In the genomic region with DNA sequence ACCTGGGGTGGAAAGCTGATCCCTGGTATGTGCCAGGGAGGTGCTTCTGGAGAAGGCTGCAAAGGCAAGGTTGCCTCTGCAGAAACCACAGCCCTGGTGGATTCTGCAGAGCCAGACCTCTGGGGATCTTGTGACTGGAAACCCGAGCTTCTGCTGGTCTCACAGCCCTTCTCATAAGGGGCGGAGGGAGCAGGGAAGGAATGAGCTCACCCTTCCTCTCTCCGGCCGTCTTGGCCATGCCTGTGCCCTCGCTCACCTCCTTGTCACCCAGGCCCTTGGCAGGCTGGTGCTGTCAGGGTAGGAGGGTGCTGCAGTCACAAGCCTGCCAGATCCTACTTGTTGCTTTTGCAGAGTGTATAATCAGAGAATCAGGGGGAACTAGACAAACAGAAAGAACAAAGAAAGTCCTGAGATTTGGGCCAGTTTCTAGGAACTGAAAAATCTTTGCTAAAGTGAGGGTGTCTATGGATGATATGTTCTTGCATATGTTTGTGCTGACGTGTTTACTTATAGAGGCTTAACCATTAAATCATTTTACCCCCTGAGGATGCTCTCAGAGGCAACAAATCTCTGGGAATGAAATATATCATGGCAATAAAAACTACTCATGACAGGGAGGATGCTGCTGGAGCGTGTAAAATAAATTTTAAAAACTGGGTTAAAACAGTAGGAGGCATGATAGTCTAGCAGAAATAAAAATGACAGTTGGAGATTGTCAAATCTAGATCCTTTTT, we compare ENCODE assay signal across 1 cellular context.
TF ChIP-seq lines count a peak whose summit lies in the region.

No MANE protein-coding gene starts in this region.

TF ChIP-seq in HEK293, 187 proteins besides CTCF, POLR2A, EP300 and RAD21 (continued from another document and continues in another):
- TF ChIP-seq, protein P1, sequence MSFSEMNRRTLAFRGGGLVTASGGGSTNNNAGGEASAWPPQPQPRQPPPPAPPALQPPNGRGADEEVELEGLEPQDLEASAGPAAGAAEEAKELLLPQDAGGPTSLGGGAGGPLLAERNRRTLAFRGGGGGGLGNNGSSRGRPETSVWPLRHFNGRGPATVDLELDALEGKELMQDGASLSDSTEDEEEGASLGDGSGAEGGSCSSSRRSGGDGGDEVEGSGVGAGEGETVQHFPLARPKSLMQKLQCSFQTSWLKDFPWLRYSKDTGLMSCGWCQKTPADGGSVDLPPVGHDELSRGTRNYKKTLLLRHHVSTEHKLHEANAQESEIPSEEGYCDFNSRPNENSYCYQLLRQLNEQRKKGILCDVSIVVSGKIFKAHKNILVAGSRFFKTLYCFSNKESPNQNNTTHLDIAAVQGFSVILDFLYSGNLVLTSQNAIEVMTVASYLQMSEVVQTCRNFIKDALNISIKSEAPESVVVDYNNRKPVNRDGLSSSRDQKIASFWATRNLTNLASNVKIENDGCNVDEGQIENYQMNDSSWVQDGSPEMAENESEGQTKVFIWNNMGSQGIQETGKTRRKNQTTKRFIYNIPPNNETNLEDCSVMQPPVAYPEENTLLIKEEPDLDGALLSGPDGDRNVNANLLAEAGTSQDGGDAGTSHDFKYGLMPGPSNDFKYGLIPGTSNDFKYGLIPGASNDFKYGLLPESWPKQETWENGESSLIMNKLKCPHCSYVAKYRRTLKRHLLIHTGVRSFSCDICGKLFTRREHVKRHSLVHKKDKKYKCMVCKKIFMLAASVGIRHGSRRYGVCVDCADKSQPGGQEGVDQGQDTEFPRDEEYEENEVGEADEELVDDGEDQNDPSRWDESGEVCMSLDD (tag by site-specific recombination; IDR thresholded peaks at IDR 0.05): no peak
- TF ChIP-seq MZF1 (tag by site-specific recombination; IDR thresholded peaks at IDR 0.05; ENCODE audit: borderline replicate concordance): peak; percentile 79; the same call in 1 of the 2 replicates
- TF ChIP-seq, protein P2, sequence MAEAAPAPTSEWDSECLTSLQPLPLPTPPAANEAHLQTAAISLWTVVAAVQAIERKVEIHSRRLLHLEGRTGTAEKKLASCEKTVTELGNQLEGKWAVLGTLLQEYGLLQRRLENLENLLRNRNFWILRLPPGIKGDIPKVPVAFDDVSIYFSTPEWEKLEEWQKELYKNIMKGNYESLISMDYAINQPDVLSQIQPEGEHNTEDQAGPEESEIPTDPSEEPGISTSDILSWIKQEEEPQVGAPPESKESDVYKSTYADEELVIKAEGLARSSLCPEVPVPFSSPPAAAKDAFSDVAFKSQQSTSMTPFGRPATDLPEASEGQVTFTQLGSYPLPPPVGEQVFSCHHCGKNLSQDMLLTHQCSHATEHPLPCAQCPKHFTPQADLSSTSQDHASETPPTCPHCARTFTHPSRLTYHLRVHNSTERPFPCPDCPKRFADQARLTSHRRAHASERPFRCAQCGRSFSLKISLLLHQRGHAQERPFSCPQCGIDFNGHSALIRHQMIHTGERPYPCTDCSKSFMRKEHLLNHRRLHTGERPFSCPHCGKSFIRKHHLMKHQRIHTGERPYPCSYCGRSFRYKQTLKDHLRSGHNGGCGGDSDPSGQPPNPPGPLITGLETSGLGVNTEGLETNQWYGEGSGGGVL (tag by site-specific recombination; IDR thresholded peaks at IDR 0.05): 0 out of 2 replicates have a peak, but pooled peaks have one; percentile 16
- TF ChIP-seq, protein P3, sequence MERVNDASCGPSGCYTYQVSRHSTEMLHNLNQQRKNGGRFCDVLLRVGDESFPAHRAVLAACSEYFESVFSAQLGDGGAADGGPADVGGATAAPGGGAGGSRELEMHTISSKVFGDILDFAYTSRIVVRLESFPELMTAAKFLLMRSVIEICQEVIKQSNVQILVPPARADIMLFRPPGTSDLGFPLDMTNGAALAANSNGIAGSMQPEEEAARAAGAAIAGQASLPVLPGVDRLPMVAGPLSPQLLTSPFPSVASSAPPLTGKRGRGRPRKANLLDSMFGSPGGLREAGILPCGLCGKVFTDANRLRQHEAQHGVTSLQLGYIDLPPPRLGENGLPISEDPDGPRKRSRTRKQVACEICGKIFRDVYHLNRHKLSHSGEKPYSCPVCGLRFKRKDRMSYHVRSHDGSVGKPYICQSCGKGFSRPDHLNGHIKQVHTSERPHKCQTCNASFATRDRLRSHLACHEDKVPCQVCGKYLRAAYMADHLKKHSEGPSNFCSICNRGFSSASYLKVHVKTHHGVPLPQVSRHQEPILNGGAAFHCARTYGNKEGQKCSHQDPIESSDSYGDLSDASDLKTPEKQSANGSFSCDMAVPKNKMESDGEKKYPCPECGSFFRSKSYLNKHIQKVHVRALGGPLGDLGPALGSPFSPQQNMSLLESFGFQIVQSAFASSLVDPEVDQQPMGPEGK (tag by site-specific recombination; IDR thresholded peaks at IDR 0.05): peak; percentile 57; the same call in 1 of the 2 replicates
- TF ChIP-seq, protein P4, sequence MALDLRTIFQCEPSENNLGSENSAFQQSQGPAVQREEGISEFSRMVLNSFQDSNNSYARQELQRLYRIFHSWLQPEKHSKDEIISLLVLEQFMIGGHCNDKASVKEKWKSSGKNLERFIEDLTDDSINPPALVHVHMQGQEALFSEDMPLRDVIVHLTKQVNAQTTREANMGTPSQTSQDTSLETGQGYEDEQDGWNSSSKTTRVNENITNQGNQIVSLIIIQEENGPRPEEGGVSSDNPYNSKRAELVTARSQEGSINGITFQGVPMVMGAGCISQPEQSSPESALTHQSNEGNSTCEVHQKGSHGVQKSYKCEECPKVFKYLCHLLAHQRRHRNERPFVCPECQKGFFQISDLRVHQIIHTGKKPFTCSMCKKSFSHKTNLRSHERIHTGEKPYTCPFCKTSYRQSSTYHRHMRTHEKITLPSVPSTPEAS (tag by site-specific recombination; IDR thresholded peaks at IDR 0.05): no peak
- TF ChIP-seq, protein P5, sequence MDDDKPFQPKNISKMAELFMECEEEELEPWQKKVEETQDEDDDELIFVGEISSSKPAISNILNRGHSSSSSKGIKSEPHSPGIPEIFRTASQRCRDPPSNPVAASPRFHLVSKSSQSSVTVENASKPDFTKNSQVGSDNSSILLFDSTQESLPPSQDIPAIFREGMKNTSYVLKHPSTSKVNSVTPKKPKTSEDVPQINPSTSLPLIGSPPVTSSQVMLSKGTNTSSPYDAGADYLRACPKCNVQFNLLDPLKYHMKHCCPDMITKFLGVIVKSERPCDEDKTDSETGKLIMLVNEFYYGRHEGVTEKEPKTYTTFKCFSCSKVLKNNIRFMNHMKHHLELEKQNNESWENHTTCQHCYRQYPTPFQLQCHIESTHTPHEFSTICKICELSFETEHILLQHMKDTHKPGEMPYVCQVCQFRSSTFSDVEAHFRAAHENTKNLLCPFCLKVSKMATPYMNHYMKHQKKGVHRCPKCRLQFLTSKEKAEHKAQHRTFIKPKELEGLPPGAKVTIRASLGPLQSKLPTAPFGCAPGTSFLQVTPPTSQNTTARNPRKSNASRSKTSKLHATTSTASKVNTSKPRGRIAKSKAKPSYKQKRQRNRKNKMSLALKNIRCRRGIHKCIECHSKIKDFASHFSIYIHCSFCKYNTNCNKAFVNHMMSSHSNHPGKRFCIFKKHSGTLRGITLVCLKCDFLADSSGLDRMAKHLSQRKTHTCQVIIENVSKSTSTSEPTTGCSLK (tag by site-specific recombination; IDR thresholded peaks at IDR 0.05): no peak
- TF ChIP-seq ZBTB8A (tag by site-specific recombination; IDR thresholded peaks at IDR 0.05): no peak
- TF ChIP-seq ZNF776 (tag by site-specific recombination; IDR thresholded peaks at IDR 0.05; ENCODE audit: borderline replicate concordance): no peak
- no peak for TF ChIP-seq ZNF292 (tag by site-specific recombination; IDR thresholded peaks at IDR 0.05; ENCODE audit: borderline replicate concordance, low read depth)
- TF ChIP-seq PRDM1 (tag by site-specific recombination; IDR thresholded peaks at IDR 0.05): no peak
- TF ChIP-seq, protein P6, sequence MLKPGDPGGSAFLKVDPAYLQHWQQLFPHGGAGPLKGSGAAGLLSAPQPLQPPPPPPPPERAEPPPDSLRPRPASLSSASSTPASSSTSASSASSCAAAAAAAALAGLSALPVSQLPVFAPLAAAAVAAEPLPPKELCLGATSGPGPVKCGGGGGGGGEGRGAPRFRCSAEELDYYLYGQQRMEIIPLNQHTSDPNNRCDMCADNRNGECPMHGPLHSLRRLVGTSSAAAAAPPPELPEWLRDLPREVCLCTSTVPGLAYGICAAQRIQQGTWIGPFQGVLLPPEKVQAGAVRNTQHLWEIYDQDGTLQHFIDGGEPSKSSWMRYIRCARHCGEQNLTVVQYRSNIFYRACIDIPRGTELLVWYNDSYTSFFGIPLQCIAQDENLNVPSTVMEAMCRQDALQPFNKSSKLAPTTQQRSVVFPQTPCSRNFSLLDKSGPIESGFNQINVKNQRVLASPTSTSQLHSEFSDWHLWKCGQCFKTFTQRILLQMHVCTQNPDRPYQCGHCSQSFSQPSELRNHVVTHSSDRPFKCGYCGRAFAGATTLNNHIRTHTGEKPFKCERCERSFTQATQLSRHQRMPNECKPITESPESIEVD (tag by site-specific recombination; IDR thresholded peaks at IDR 0.05): peak; percentile 81
- TF ChIP-seq ZBTB21 (tag by site-specific recombination; IDR thresholded peaks at IDR 0.05): peak; percentile 37; the same call in 1 of the 2 replicates
- no peak for TF ChIP-seq ZNF701 (tag by site-specific recombination; IDR thresholded peaks at IDR 0.05)
- no peak for TF ChIP-seq ZNF175 (tag by site-specific recombination; IDR thresholded peaks at IDR 0.05)
- TF ChIP-seq ZNF768 (tag by site-specific recombination; IDR thresholded peaks at IDR 0.05): no peak
- TF ChIP-seq ZNF660 (tag by site-specific recombination; IDR thresholded peaks at IDR 0.05): peak; percentile 47; the same call in 1 of the 2 replicates
- TF ChIP-seq, protein P7, sequence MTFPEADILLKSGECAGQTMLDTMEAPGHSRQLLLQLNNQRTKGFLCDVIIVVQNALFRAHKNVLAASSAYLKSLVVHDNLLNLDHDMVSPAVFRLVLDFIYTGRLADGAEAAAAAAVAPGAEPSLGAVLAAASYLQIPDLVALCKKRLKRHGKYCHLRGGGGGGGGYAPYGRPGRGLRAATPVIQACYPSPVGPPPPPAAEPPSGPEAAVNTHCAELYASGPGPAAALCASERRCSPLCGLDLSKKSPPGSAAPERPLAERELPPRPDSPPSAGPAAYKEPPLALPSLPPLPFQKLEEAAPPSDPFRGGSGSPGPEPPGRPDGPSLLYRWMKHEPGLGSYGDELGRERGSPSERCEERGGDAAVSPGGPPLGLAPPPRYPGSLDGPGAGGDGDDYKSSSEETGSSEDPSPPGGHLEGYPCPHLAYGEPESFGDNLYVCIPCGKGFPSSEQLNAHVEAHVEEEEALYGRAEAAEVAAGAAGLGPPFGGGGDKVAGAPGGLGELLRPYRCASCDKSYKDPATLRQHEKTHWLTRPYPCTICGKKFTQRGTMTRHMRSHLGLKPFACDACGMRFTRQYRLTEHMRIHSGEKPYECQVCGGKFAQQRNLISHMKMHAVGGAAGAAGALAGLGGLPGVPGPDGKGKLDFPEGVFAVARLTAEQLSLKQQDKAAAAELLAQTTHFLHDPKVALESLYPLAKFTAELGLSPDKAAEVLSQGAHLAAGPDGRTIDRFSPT (tag by site-specific recombination; IDR thresholded peaks at IDR 0.05): peak; percentile 86
- TF ChIP-seq SCRT2 (tag by site-specific recombination; IDR thresholded peaks at IDR 0.05): peak; percentile 99
- TF ChIP-seq, protein P8, sequence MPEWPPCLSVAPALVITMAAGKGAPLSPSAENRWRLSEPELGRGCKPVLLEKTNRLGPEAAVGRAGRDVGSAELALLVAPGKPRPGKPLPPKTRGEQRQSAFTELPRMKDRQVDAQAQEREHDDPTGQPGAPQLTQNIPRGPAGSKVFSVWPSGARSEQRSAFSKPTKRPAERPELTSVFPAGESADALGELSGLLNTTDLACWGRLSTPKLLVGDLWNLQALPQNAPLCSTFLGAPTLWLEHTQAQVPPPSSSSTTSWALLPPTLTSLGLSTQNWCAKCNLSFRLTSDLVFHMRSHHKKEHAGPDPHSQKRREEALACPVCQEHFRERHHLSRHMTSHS (tag by site-specific recombination; IDR thresholded peaks at IDR 0.05): peak; percentile 36; the same call in 1 of the 2 replicates
- TF ChIP-seq TCF7L2 (IDR thresholded peaks at IDR 0.05; ENCODE audit: borderline replicate concordance, low read depth, low read length): no peak
- no peak for TF ChIP-seq ZNF596 (tag by site-specific recombination; IDR thresholded peaks at IDR 0.05)
- TF ChIP-seq, protein P9, sequence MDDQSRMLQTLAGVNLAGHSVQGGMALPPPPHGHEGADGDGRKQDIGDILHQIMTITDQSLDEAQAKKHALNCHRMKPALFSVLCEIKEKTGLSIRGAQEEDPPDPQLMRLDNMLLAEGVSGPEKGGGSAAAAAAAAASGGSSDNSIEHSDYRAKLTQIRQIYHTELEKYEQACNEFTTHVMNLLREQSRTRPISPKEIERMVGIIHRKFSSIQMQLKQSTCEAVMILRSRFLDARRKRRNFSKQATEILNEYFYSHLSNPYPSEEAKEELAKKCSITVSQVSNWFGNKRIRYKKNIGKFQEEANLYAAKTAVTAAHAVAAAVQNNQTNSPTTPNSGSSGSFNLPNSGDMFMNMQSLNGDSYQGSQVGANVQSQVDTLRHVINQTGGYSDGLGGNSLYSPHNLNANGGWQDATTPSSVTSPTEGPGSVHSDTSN (CRISPR knock-in tag; IDR thresholded peaks at IDR 0.05): no peak
- peak; percentile 98 for TF ChIP-seq ZNF335 (tag by site-specific recombination; conservative IDR thresholded peaks at IDR 0.05)
- no peak for TF ChIP-seq HOXD13 (CRISPR knock-in tag; IDR thresholded peaks at IDR 0.05; ENCODE audit: borderline replicate concordance)
- TF ChIP-seq, protein P10, sequence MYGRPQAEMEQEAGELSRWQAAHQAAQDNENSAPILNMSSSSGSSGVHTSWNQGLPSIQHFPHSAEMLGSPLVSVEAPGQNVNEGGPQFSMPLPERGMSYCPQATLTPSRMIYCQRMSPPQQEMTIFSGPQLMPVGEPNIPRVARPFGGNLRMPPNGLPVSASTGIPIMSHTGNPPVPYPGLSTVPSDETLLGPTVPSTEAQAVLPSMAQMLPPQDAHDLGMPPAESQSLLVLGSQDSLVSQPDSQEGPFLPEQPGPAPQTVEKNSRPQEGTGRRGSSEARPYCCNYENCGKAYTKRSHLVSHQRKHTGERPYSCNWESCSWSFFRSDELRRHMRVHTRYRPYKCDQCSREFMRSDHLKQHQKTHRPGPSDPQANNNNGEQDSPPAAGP (tag by site-specific recombination; IDR thresholded peaks at IDR 0.05): 0 out of 2 replicates have a peak, but pooled peaks have one; percentile 47
- peak; percentile 97 for TF ChIP-seq GFI1B (tag by site-specific recombination; IDR thresholded peaks at IDR 0.05)
- no peak for TF ChIP-seq ZNF830 (tag by site-specific recombination; IDR thresholded peaks at IDR 0.05; ENCODE audit: low read depth)
- TF ChIP-seq ZIC2 (tag by site-specific recombination; IDR thresholded peaks at IDR 0.05): peak; percentile 62
- TF ChIP-seq, protein P11, sequence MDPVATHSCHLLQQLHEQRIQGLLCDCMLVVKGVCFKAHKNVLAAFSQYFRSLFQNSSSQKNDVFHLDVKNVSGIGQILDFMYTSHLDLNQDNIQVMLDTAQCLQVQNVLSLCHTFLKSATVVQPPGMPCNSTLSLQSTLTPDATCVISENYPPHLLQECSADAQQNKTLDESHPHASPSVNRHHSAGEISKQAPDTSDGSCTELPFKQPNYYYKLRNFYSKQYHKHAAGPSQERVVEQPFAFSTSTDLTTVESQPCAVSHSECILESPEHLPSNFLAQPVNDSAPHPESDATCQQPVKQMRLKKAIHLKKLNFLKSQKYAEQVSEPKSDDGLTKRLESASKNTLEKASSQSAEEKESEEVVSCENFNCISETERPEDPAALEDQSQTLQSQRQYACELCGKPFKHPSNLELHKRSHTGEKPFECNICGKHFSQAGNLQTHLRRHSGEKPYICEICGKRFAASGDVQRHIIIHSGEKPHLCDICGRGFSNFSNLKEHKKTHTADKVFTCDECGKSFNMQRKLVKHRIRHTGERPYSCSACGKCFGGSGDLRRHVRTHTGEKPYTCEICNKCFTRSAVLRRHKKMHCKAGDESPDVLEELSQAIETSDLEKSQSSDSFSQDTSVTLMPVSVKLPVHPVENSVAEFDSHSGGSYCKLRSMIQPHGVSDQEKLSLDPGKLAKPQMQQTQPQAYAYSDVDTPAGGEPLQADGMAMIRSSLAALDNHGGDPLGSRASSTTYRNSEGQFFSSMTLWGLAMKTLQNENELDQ (tag by site-specific recombination; IDR thresholded peaks at IDR 0.05; ENCODE audit: low read depth): no peak
- TF ChIP-seq ZNF433 (tag by site-specific recombination; IDR thresholded peaks at IDR 0.05; ENCODE audit: low read depth): no peak
- TF ChIP-seq ZNF623 (tag by site-specific recombination; IDR thresholded peaks at IDR 0.05): no peak
